Comparison of ENCODE assay signal across 8 cellular contexts in genomic region chr1:7070389-7071029, GRCh38.
DNase-seq lines count a peak whose midpoint lies in the region; ATAC-seq and TF ChIP-seq lines count a peak whose summit lies in the region.

No MANE protein-coding gene starts in this region.

- H3K4me3 ChIP-seq in kidney epithelial cell (ENCODE audit: low read depth, low read length) = peak overlapping the region; percentile 8

- peaks cover 28% of the 10 kb centered on the region for H3K27me3 Mint-ChIP-seq in central memory CD8-positive, alpha-beta T cell

- no peaks in the 10 kb centered on the region for H3K36me3 Mint-ChIP-seq in central memory CD8-positive, alpha-beta T cell (ENCODE audit: insufficient read depth)

- peaks cover 7% of the 10 kb centered on the region for H3K27me3 ChIP-seq in kidney epithelial cell (ENCODE audit: control insufficient read depth, insufficient read depth, low read length)

- TF ChIP-seq CTCF in kidney epithelial cell (IDR thresholded peaks at IDR 0.05; ENCODE audit: insufficient read depth, low read length, poor library complexity, severe bottlenecking) = peak; percentile 93

- peaks cover 3% of the 10 kb centered on the region for H3K9me3 Mint-ChIP-seq in central memory CD8-positive, alpha-beta T cell

- no peaks in the 10 kb centered on the region for H3K4me1 Mint-ChIP-seq in central memory CD8-positive, alpha-beta T cell

- H3K27ac Mint-ChIP-seq in central memory CD8-positive, alpha-beta T cell (ENCODE audit: low read depth) = no peak overlapping the region

- no peak for ATAC-seq in central memory CD8-positive, alpha-beta T cell (replicated peaks; ENCODE audit: extremely low read depth, poor library complexity, severe bottlenecking)
- ATAC-seq in HG02759 (IDR thresholded peaks at IDR 0.05; ENCODE audit: unreplicated experiment) = no peak

- H3K36me3 ChIP-seq in kidney epithelial cell (ENCODE audit: control insufficient read depth, insufficient read depth, low read length) = no peaks in the 10 kb centered on the region

- no peak overlapping the region for H3K4me3 Mint-ChIP-seq in central memory CD8-positive, alpha-beta T cell

- DNase-seq in NOMO-1 (lab: John Stamatoyannopoulos, UW; ENCODE audit: unreplicated experiment in 2 of 2) = peak; percentile 0 to 44
- DNase-seq in NOMO-1 treated with dmso at 0.1 percent for 144 hours (lab: John Stamatoyannopoulos, UW; ENCODE audit: unreplicated experiment) = no peak
- peak; percentile 9 for DNase-seq in NCI-H2029 (lab: John Stamatoyannopoulos, UW)
- peak; percentile 5 to 34 (median 10) for DNase-seq in activated CD4-positive, CD25-positive, alpha-beta regulatory T cell (lab: John Stamatoyannopoulos, UW)
- peak; percentile 16 to 22 for DNase-seq in central memory CD8-positive, alpha-beta T cell (ENCODE audit: low spot score in 2 of 2)
- DNase-seq in kidney epithelial cell (ENCODE audit: low read depth) = no peak
- peak; percentile 20 to 25 for DNase-seq in stimulated activated CD4-positive, alpha-beta T cell treated with anti-CD3 and anti-CD28 coated beads, Interleukin-1b, Interleukin-23, amount 100 ng/mL, for 4 hours (ENCODE audit: low read depth in 2 of 2)

Comparison
In these comparisons a context has a peak if more than half of its experiments do, and no peak if none do; other contexts are left out.
1. DNase-seq: peak in NOMO-1 (2 of 2), NCI-H2029 (single experiment), activated CD4-positive, CD25-positive, alpha-beta regulatory T cell (4 of 4), central memory CD8-positive, alpha-beta T cell (2 of 2) and stimulated activated CD4-positive, alpha-beta T cell treated with anti-CD3 and anti-CD28 coated beads, Interleukin-1b, Interleukin-23, amount 100 ng/mL, for 4 hours (2 of 2); none in NOMO-1 treated with dmso at 0.1 percent for 144 hours (single experiment) and kidney epithelial cell (single experiment).